Comparison of ENCODE assay signal across 1 cellular context in the genomic region with DNA sequence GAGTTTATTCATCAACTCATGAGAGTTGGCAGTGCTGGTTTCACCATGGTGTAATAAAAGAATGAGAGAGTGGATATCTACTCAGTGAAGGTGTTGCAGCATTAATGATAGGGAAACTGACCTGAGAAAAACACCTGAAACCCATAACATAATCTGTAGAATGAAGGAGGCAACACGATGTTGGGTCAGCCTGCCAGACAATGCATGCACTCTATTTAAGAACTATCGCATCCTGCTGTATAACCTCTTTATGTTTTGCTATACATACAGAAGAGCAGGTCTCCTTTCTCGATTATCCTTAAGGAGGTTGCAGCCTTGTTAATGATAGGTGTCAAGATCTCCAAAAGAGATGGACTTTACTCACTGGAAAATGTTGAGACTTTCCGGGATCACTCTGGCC.
TF ChIP-seq lines count a peak whose summit lies in the region.

No MANE protein-coding gene starts in this region.

TF ChIP-seq in IMR-90, 13 proteins besides CTCF, POLR2A, EP300 and RAD21 (continued from another document):
- TF ChIP-seq RFX5 (IDR thresholded peaks at IDR 0.05; ENCODE audit: low read depth, low read length) (no peak), FOS (IDR thresholded peaks at IDR 0.05; ENCODE audit: low read depth, low read length) (no peak), RCOR1 (IDR thresholded peaks at IDR 0.05; ENCODE audit: insufficient replicate concordance, low read length) (no peak), BHLHE40 (IDR thresholded peaks at IDR 0.05; ENCODE audit: low read depth, low read length) (no peak), SMC3 (IDR thresholded peaks at IDR 0.05; ENCODE audit: low read depth, low read length) (no peak), CEBPB (IDR thresholded peaks at IDR 0.05; ENCODE audit: low read depth, low read length) (no peak), CHD1 (IDR thresholded peaks at IDR 0.05; ENCODE audit: low read depth, low read length) (no peak)
- TF ChIP-seq, protein P1, sequence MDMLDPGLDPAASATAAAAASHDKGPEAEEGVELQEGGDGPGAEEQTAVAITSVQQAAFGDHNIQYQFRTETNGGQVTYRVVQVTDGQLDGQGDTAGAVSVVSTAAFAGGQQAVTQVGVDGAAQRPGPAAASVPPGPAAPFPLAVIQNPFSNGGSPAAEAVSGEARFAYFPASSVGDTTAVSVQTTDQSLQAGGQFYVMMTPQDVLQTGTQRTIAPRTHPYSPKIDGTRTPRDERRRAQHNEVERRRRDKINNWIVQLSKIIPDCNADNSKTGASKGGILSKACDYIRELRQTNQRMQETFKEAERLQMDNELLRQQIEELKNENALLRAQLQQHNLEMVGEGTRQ (IDR thresholded peaks at IDR 0.05; ENCODE audit: low read depth, low read length) = no peak
